16 cellular contexts compared by ENCODE assay signal in the genomic region with DNA sequence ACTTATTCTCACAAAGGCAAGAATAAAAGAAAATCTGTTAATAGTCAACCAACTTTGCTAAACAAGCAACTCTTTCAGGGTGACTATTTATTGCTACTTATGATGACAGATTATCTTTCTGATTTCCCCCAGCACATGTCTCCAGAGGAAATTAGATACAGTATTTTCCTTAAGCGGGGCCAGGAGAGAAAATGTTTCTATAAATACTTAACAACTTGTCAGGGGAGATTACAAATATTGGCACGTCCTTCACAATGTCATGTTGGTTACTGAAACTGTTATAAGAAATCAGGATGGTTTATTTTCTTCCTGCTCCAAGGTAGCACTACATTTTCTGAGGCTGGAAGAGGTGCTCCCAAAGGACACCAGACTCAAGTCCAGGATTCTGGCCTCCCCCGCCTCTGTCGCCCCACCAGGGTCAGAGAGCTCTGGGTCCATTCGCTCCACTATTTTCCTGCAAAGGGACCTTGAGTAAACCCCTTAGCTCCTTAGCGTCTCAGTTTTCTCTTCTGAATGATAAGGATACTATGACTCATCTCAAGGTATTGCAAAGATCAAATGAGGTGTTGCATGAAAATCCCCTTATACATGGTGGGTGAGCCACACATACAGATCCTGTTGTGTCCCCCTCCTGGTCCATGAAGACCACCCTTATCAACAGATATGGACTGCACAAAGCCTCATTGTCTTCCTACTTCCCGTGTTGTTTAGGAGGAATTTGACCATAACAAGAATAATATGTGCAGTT.
"Had no signal": no experiment of that assay in that cellular context is flagged by ENCODE, and none has a peak within 500 bp of the region (broad histone marks: within the 10 kb centered on the region; RNA-seq: fewer than 3 reads in every experiment).

No MANE protein-coding gene starts in this region.

- DNase-seq: activated CD4-positive, alpha-beta T cell treated with anti-CD3 and anti-CD28 coated beads for 36 hours; activated CD4-positive, alpha-beta T cell treated with anti-CD3 and anti-CD28 coated beads, Interleukin-2, amount 50 U/mL, for 48 hours; activated naive CD4-positive, alpha-beta T cell treated with anti-CD3 and anti-CD28 coated beads for 36 hours; activated naive CD8-positive, alpha-beta T cell treated with anti-CD3 and anti-CD28 coated beads, Interleukin-2, amount 50 U/mL, for 24 hours; anterior cingulate cortex; kidney; mesenchymal stem cell; naive thymus-derived CD8-positive, alpha-beta T cell; stomach; trophoblast cell had no signal

- H3K9me3 Mint-ChIP-seq: activated naive CD4-positive, alpha-beta T cell treated with anti-CD3 and anti-CD28 coated beads for 36 hours; activated naive CD8-positive, alpha-beta T cell treated with anti-CD3 and anti-CD28 coated beads, Interleukin-2, amount 50 U/mL, for 24 hours; activated T-helper 2 cell treated with anti-CD3 and anti-CD28 coated beads, Interferon-gamma antibody, Interleukin-2, Interleukin-4, amounts not matched to agents 10 μg/mL and 5 μg/mL and 100 μg/mL, durations not matched to agents 14 hours and 24 hours and 36 hours; central memory CD8-positive, alpha-beta T cell; naive thymus-derived CD8-positive, alpha-beta T cell had no signal

- H3K27me3 ChIP-seq: vagina had no signal

- ATAC-seq: activated CD4-positive, alpha-beta T cell treated with anti-CD3 and anti-CD28 coated beads for 36 hours; activated naive CD8-positive, alpha-beta T cell treated with anti-CD3 and anti-CD28 coated beads, Interleukin-2, amount 50 U/mL, for 24 hours; naive thymus-derived CD8-positive, alpha-beta T cell had no signal

- H3K27me3 Mint-ChIP-seq: brain had no signal

- H3K4me3 Mint-ChIP-seq: activated CD4-positive, alpha-beta T cell treated with anti-CD3 and anti-CD28 coated beads for 36 hours; activated naive CD4-positive, alpha-beta T cell treated with anti-CD3 and anti-CD28 coated beads for 36 hours; activated naive CD8-positive, alpha-beta T cell treated with anti-CD3 and anti-CD28 coated beads, Interleukin-2, amount 50 U/mL, for 24 hours; brain; central memory CD8-positive, alpha-beta T cell; naive thymus-derived CD8-positive, alpha-beta T cell had no signal

- H3K4me1 Mint-ChIP-seq: activated CD4-positive, alpha-beta T cell treated with anti-CD3 and anti-CD28 coated beads for 36 hours; activated naive CD8-positive, alpha-beta T cell treated with anti-CD3 and anti-CD28 coated beads, Interleukin-2, amount 50 U/mL, for 24 hours; central memory CD8-positive, alpha-beta T cell had no signal

- H3K27ac Mint-ChIP-seq: activated CD4-positive, alpha-beta T cell treated with anti-CD3 and anti-CD28 coated beads for 36 hours; activated naive CD4-positive, alpha-beta T cell treated with anti-CD3 and anti-CD28 coated beads for 36 hours; activated naive CD8-positive, alpha-beta T cell treated with anti-CD3 and anti-CD28 coated beads, Interleukin-2, amount 50 U/mL, for 24 hours; activated T-helper 2 cell treated with anti-CD3 and anti-CD28 coated beads, Interferon-gamma antibody, Interleukin-2, Interleukin-4, amounts not matched to agents 10 μg/mL and 5 μg/mL and 100 μg/mL, durations not matched to agents 14 hours and 24 hours and 36 hours; naive thymus-derived CD8-positive, alpha-beta T cell had no signal

- H3K36me3 Mint-ChIP-seq: brain; naive thymus-derived CD8-positive, alpha-beta T cell had no signal

- H3K9me3 ChIP-seq: stomach, vagina had no signal

- H3K4me3 ChIP-seq: coronary artery, skin epidermis, stomach, vagina had no signal

- H3K36me3 ChIP-seq: stomach, vagina had no signal

- H3K4me1 ChIP-seq: stomach, vagina had no signal

- H3K27ac ChIP-seq: coronary artery, skin epidermis, stomach, vagina had no signal
